33 cellular contexts compared by ENCODE assay signal in the genomic region with DNA sequence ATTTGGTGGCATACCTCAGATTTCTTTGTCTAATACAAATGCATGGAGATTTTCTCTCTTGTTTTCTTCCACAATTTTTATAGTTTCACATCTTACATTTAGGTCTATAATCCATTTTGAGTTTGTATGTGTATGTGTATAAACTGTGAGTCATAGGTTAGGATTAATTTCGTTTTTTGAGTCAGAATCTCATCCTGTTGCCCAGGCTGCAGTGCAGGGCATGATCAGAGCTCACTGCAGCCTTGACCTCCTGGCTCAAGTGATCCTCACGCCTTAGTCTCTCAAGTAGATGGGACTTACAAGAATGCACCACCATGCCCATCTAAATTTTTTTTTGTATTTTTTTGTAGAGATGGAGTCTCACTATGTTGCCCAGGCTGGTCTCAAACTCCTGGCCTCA.
"Had no signal": no experiment of that assay in that cellular context is flagged by ENCODE, and none has a peak within 500 bp of the region (broad histone marks: within the 10 kb centered on the region; RNA-seq: fewer than 3 reads in every experiment).

No MANE protein-coding gene starts in this region.

- H3K36me3 ChIP-seq: ascending aorta, WERI-Rb-1 had no signal

- H3K4me2 ChIP-seq: PC-9 had no signal

- H3K9me3 ChIP-seq: ascending aorta had no signal

- H3K4me1 ChIP-seq: ascending aorta had no signal

- H3K27ac ChIP-seq: ascending aorta, PC-9, RWPE1, WERI-Rb-1 had no signal

- ATAC-seq: activated CD8-positive, alpha-beta memory T cell treated with anti-CD3 and anti-CD28 coated beads, Interleukin-2, amount 10 ng/mL, durations not matched to agents 7 days and 5 days; Right ventricle myocardium inferior; SK-N-SH treated with all-trans-retinoic acid at 6 μM for 48 hours had no signal

- H2AFZ ChIP-seq: PC-9 had no signal

- DNase-seq: activated CD4-positive, alpha-beta memory T cell treated with anti-CD3 and anti-CD28 coated beads, Interleukin-2, amount 10 ng/mL, durations not matched to agents 7 days and 5 days; activated CD4-positive, alpha-beta T cell treated with anti-CD3 and anti-CD28 coated beads for 1 hour; activated CD4-positive, alpha-beta T cell treated with anti-CD3 and anti-CD28 coated beads for 48 hours; activated CD4-positive, CD25-positive, alpha-beta regulatory T cell; activated CD8-positive, alpha-beta memory T cell treated with anti-CD3 and anti-CD28 coated beads for 24 hours; activated CD8-positive, alpha-beta memory T cell treated with anti-CD3 and anti-CD28 coated beads, Interleukin-2, amount 10 ng/mL, durations not matched to agents 7 days and 5 days; activated CD8-positive, alpha-beta memory T cell treated with anti-CD3 and anti-CD28 coated beads, Interleukin-2, amount 50 U/mL, for 48 hours; activated effector memory CD4-positive, alpha-beta T cell treated with anti-CD3 and anti-CD28 coated beads, Interleukin-2, amount 50 U/mL, for 16 hours; activated naive CD4-positive, alpha-beta T cell; activated naive CD4-positive, alpha-beta T cell treated with anti-CD3 and anti-CD28 coated beads, Interleukin-2, amount 50 U/mL, for 16 hours; activated naive CD8-positive, alpha-beta T cell treated with anti-CD3 and anti-CD28 coated beads for 36 hours; activated T-cell treated with anti-CD3 and anti-CD28 coated beads, Interleukin-2, amount 50 U/mL, for 48 hours; amygdala; Kasumi-1; KG1; NCI-H1105; NCI-H1417 treated with DMSO at 0.1 percent for 48 hours; NCI-H187 treated with DMSO at 0.1 percent for 48 hours; NCI-H2081; NCI-H2171 treated with DMSO at 0.1 percent for 48 hours; NCI-H345; NCI-H524 treated with DMSO at 0.1 percent for 48 hours; PC-9; SIG-M5; SW 1271; T-helper 1 cell; T-helper 2 cell; T-helper 9 cell; WERI-Rb-1 had no signal

- H3K4me3 ChIP-seq: ascending aorta, PC-9 had no signal

- H3K27me3 ChIP-seq: ascending aorta had no signal
